In the genomic region with DNA sequence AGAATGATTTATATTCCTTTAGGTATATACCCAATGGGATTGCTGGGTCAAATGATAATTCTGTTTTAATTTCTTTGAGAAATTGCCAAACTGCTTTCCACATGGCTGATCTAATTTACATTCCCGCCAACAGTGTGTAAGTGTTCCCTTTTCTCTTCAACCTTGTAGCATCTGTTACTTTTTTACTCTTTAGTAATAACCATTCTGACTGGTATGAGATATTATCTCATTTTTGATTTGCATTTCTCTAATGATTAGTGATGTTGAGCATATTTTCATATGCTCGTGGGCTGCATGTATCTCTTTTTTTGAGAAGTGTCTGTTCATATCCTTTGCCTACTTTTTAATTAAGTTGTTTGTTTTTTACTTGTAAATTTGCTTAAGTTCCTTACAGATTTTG, we compare ENCODE assay signal across 17 cellular contexts.
"Had no signal": no experiment of that assay in that cellular context is flagged by ENCODE, and none has a peak within 500 bp of the region (broad histone marks: within the 10 kb centered on the region; RNA-seq: fewer than 3 reads in every experiment).

No MANE protein-coding gene starts in this region.

- H3K27me3 ChIP-seq: SJSA1 had no signal

- DNase-seq: KBM-7, MV-4-11, NCI-H1048, NCI-H1105, NCI-H1417, NCI-H1436 treated with DMSO at 0.1 percent for 48 hours, NCI-H1694, NCI-H187 treated with DMSO at 0.1 percent for 48 hours, NCI-H2029 treated with DMSO at 0.1 percent for 48 hours, NCI-H226, NCI-H510A treated with DMSO at 0.1 percent for 48 hours, NCI-H774, Right ventricle myocardium superior, RPMI8226, SIG-M5 had no signal

- H3K27ac ChIP-seq: SJSA1, SK-N-MC had no signal

- H3K4me1 ChIP-seq: SJSA1 had no signal
